2 cellular contexts compared by ENCODE assay signal in the genomic region with DNA sequence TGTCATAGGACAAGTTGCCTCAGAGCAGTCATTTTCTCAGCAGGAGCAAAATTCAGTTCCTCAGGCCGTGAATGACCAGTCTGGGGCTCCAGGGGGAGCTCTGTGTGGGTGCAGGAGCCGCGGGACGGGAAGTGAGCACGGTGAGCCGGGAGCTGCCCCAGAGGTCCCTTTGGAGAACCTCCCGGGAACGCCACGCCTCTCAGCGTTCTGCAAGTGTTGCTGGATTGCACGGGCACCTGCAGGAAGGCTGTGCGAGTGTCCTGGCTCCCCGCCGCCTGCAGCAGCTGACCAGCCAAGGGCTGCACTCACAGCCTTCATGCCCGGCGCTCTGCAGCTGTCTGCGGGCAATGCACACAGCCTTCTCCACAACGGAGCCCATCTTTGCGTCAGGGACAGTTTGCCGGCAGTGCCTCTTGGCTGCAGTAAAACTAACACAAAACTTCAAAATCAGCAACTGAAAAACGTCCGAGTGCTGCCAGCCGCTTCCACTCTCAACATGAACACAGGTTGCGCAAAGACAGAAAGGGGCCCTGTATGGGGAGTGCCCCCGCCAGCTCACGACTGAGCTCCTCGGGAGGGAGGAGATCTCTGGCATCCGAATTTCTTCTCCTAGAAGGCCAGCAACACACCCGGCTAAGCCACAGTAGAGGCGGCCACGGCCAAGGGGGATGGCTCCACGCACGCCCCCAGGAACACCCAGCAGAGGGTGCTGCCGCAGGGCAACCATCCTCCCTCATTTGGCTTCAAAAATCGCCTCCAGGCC.
TF ChIP-seq lines count a peak whose summit lies in the region.

No MANE protein-coding gene starts in this region.

TF ChIP-seq in A549, 52 proteins besides CTCF, POLR2A, EP300 and RAD21:
- TF ChIP-seq HOXB5 (CRISPR knock-in tag; IDR thresholded peaks at IDR 0.05) = no peak
- TF ChIP-seq SMC3 (IDR thresholded peaks at IDR 0.05) = peak; percentile 68
- no peak for TF ChIP-seq ZFP36 (IDR thresholded peaks at IDR 0.05; ENCODE audit: borderline replicate concordance, partially characterized antibody)
- TF ChIP-seq RFX5 (IDR thresholded peaks at IDR 0.05) = no peak
TF ChIP-seq in A549: peak in this region for 1.

TF ChIP-seq in IMR-90, 13 proteins besides CTCF, POLR2A, EP300 and RAD21:
- TF ChIP-seq CEBPB (IDR thresholded peaks at IDR 0.05; ENCODE audit: low read depth, low read length) = peak; percentile 73
- TF ChIP-seq SMC3 (IDR thresholded peaks at IDR 0.05; ENCODE audit: low read depth, low read length) = peak; percentile 78
- no peak for TF ChIP-seq MAFK (IDR thresholded peaks at IDR 0.05; ENCODE audit: low read depth, low read length)
- TF ChIP-seq ELK1 (IDR thresholded peaks at IDR 0.05; ENCODE audit: borderline replicate concordance, low read depth, low read length) = no peak
- no peak for TF ChIP-seq NFE2L2 (IDR thresholded peaks at IDR 0.05; ENCODE audit: low read depth, low read length)
- TF ChIP-seq RFX5 (IDR thresholded peaks at IDR 0.05; ENCODE audit: low read depth, low read length) = no peak
- TF ChIP-seq MXI1 (IDR thresholded peaks at IDR 0.05; ENCODE audit: borderline replicate concordance, low read depth, low read length) = 0 out of 2 replicates have a peak, but pooled peaks have one; percentile 32
- peak; percentile 35; the same call in 1 of the 2 replicates for TF ChIP-seq MAZ (IDR thresholded peaks at IDR 0.05; ENCODE audit: borderline replicate concordance, low read depth, low read length)
- TF ChIP-seq BHLHE40 (IDR thresholded peaks at IDR 0.05; ENCODE audit: low read depth, low read length) = no peak
TF ChIP-seq in IMR-90: peak in this region for 4.
